ENCODE assay signal across 1 cellular context in the genomic region with DNA sequence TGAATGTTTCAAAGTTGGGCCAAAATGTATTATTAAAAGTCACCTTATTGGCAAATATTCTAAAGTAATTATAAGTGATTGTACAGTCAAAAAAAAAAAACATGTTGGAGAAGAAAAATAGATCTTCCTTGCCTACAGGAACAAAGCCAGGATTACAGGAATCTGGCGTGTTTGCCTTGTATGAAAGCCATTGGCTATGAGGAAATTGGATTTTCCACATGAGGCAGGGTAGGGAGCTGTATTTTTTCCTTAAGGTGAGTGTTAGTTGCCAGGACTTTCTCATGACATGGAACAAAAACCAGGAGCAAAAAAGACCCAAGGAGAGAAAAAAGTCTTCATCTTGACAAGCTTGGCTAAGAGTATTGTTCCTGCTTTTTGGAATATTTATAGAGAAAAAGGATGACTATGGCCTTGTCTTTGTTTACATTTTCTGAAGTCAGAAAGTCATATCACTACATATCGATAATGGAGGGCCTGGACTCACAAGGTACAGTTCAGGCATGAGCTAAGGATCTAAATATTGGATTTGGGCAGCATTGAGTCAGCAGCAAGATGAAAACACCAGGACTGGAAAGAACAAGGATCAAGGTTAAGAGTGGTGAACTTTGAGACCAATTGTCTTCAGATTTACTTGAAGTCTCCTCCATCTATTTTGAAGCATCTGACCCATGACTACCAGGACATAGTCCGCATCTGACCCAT.
TF ChIP-seq lines count a peak whose summit lies in the region.

No MANE protein-coding gene starts in this region.

TF ChIP-seq in GM23338, 12 proteins besides CTCF, POLR2A, EP300 and RAD21 (continued from another document):
- TF ChIP-seq, protein P1, sequence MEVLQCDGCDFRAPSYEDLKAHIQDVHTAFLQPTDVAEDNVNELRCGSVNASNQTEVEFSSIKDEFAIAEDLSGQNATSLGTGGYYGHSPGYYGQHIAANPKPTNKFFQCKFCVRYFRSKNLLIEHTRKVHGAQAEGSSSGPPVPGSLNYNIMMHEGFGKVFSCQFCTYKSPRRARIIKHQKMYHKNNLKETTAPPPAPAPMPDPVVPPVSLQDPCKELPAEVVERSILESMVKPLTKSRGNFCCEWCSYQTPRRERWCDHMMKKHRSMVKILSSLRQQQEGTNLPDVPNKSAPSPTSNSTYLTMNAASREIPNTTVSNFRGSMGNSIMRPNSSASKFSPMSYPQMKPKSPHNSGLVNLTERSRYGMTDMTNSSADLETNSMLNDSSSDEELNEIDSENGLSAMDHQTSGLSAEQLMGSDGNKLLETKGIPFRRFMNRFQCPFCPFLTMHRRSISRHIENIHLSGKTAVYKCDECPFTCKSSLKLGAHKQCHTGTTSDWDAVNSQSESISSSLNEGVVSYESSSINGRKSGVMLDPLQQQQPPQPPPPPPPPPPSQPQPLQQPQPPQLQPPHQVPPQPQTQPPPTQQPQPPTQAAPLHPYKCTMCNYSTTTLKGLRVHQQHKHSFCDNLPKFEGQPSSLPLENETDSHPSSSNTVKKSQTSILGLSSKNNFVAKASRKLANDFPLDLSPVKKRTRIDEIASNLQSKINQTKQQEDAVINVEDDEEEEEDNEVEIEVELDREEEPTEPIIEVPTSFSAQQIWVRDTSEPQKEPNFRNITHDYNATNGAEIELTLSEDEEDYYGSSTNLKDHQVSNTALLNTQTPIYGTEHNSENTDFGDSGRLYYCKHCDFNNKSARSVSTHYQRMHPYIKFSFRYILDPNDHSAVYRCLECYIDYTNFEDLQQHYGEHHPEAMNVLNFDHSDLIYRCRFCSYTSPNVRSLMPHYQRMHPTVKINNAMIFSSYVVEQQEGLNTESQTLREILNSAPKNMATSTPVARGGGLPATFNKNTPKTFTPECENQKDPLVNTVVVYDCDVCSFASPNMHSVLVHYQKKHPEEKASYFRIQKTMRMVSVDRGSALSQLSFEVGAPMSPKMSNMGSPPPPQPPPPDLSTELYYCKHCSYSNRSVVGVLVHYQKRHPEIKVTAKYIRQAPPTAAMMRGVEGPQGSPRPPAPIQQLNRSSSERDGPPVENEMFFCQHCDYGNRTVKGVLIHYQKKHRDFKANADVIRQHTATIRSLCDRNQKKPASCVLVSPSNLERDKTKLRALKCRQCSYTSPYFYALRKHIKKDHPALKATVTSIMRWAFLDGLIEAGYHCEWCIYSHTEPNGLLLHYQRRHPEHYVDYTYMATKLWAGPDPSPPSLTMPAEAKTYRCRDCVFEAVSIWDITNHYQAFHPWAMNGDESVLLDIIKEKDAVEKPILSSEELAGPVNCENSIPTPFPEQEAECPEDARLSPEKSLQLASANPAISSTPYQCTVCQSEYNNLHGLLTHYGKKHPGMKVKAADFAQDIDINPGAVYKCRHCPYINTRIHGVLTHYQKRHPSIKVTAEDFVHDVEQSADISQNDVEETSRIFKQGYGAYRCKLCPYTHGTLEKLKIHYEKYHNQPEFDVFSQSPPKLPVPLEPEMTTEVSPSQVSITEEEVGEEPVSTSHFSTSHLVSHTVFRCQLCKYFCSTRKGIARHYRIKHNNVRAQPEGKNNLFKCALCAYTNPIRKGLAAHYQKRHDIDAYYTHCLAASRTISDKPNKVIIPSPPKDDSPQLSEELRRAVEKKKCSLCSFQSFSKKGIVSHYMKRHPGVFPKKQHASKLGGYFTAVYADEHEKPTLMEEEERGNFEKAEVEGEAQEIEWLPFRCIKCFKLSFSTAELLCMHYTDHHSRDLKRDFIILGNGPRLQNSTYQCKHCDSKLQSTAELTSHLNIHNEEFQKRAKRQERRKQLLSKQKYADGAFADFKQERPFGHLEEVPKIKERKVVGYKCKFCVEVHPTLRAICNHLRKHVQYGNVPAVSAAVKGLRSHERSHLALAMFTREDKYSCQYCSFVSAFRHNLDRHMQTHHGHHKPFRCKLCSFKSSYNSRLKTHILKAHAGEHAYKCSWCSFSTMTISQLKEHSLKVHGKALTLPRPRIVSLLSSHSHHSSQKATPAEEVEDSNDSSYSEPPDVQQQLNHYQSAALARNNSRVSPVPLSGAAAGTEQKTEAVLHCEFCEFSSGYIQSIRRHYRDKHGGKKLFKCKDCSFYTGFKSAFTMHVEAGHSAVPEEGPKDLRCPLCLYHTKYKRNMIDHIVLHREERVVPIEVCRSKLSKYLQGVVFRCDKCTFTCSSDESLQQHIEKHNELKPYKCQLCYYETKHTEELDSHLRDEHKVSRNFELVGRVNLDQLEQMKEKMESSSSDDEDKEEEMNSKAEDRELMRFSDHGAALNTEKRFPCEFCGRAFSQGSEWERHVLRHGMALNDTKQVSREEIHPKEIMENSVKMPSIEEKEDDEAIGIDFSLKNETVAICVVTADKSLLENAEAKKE (CRISPR knock-in tag; IDR thresholded peaks at IDR 0.05) = no peak
- TF ChIP-seq ZNF331 (CRISPR knock-in tag; IDR thresholded peaks at IDR 0.05; ENCODE audit: low read depth) (no peak), NANOG (IDR thresholded peaks at IDR 0.05; ENCODE audit: borderline replicate concordance) (no peak)
- TF ChIP-seq, protein P2, sequence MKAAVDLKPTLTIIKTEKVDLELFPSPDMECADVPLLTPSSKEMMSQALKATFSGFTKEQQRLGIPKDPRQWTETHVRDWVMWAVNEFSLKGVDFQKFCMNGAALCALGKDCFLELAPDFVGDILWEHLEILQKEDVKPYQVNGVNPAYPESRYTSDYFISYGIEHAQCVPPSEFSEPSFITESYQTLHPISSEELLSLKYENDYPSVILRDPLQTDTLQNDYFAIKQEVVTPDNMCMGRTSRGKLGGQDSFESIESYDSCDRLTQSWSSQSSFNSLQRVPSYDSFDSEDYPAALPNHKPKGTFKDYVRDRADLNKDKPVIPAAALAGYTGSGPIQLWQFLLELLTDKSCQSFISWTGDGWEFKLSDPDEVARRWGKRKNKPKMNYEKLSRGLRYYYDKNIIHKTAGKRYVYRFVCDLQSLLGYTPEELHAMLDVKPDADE (IDR thresholded peaks at IDR 0.05) = no peak
